In the genomic region with DNA sequence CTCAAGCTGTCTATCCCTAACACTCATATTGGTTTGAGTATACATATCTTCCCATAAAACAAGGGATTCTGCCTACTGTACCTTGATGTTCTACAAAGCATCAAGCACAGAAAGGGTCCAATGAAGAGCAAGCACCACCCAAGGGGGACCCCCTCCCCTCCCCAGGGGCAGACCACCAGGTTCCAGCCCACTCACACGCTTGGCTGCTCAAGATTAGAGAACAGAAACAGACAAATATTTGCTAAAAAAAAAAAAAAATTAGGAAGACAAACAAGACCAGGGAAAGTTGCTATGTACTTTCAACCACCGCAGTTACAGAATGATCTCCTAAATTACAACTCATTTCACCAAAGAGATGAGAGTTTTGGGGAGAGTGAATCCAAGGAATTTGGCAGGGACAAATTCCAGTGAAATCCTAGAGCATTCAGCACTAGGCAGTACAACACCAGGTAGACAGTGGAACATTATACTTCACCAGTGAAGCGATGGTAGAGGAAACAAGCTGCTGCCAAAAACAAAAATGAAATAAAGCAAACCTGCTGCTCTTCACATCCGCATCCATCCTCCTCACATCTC, we compare ENCODE assay signal across 11 cellular contexts. TPM values are rescaled to one million over a fixed set of nuclear protein-coding genes. Genes with fewer than 3 reads are reported as not detected.
DNase-seq lines count a peak whose midpoint lies in the region; ATAC-seq and TF ChIP-seq lines count a peak whose summit lies in the region.
"Had no signal": no experiment of that assay in that cellular context is flagged by ENCODE, and none has a peak within 500 bp of the region (broad histone marks: within the 10 kb centered on the region; RNA-seq: fewer than 3 reads in every experiment).

No MANE protein-coding gene starts in this region.

- H3K27me3 ChIP-seq in cardiac muscle cell (no peaks in the 10 kb centered on the region), thymus (ENCODE audit: control insufficient read depth, insufficient read depth) (no peaks in the 10 kb centered on the region)

- peak overlapping the region; percentile 96 for H3K27ac ChIP-seq in cardiac muscle cell
- peak overlapping the region; percentile 69 for H3K27ac ChIP-seq in thymus (ENCODE audit: low read depth)

- H3K36me3 ChIP-seq in cardiac muscle cell: no peaks in the 10 kb centered on the region
- no peaks in the 10 kb centered on the region for H3K36me3 ChIP-seq in thymus (ENCODE audit: control insufficient read depth, insufficient read depth)

- peaks cover 91% of the 10 kb centered on the region for H3K4me1 Mint-ChIP-seq in activated T-helper 1 cell treated with anti-CD3 and anti-CD28 coated beads, Interleukin-12 subunit alpha, Interleukin-12 subunit beta, Interleukin-2, Interleukin-4 antibody, amounts not matched to agents 30 ng/mL and 10 ng/mL and 1 ng/mL, durations not matched to agents 14 hours and 24 hours and 36 hours (ENCODE audit: low read depth)

- H3K4me3 ChIP-seq in cardiac muscle cell: no peak overlapping the region
- no peak overlapping the region for H3K4me3 ChIP-seq in thymus (ENCODE audit: low read length)

- intact Hi-C loops in Right ventricle myocardium inferior (cut with DNase I): no loop called here
- intact Hi-C loops in activated T-helper 1 cell treated with anti-CD3 and anti-CD28 coated beads, Interleukin-12 subunit alpha, Interleukin-12 subunit beta, Interleukin-2, Interleukin-4 antibody, amounts not matched to agents 30 ng/mL and 10 ng/mL and 1 ng/mL, durations not matched to agents 14 hours and 24 hours and 36 hours (cut with micrococcal nuclease): no loop called here

- no peaks in the 10 kb centered on the region for H3K27me3 Mint-ChIP-seq in activated T-helper 1 cell treated with anti-CD3 and anti-CD28 coated beads, Interleukin-12 subunit alpha, Interleukin-12 subunit beta, Interleukin-2, Interleukin-4 antibody, amounts not matched to agents 30 ng/mL and 10 ng/mL and 1 ng/mL, durations not matched to agents 14 hours and 24 hours and 36 hours (ENCODE audit: insufficient read depth)
- H3K27me3 Mint-ChIP-seq: brain; CD4-positive, CD25-positive, alpha-beta regulatory T cell had no signal

- DNase-seq in cardiac muscle cell (ENCODE audit: low read depth in 1 of 2, low spot score in 1 of 2) (no peak), Right ventricle myocardium inferior (ENCODE audit: missing footprints) (no peak), NCI-H1417 (lab: John Stamatoyannopoulos, UW) (no peak), middle frontal gyrus (ENCODE audit: extremely low spot score, low spot score) (no peak)
- no peak for DNase-seq in activated T-helper 1 cell treated with anti-CD3 and anti-CD28 coated beads, Interleukin-12 subunit alpha, Interleukin-12 subunit beta, Interleukin-2, Interleukin-4 antibody, amounts not matched to agents 30 ng/mL and 10 ng/mL and 1 ng/mL, durations not matched to agents 14 hours and 24 hours and 36 hours (ENCODE audit: low spot score)
- DNase-seq: NCI-H1105 treated with DMSO at 0.1 percent for 48 hours had no signal

- TF ChIP-seq CTCF in cardiac muscle cell (IDR thresholded peaks at IDR 0.05; ENCODE audit: low read depth, low read length): no peak

- no peaks in the 10 kb centered on the region for H3K9me3 Mint-ChIP-seq in activated T-helper 1 cell treated with anti-CD3 and anti-CD28 coated beads, Interleukin-12 subunit alpha, Interleukin-12 subunit beta, Interleukin-2, Interleukin-4 antibody, amounts not matched to agents 30 ng/mL and 10 ng/mL and 1 ng/mL, durations not matched to agents 14 hours and 24 hours and 36 hours
- H3K9me3 Mint-ChIP-seq: brain had no signal

- no peaks in the 10 kb centered on the region for H3K9me3 ChIP-seq in cardiac muscle cell (ENCODE audit: low read depth)
- no peaks in the 10 kb centered on the region for H3K9me3 ChIP-seq in thymus (ENCODE audit: control insufficient read depth)

- 78% methylated on average over 4 of the region's 4 CpGs for WGBS in thymus

- H3K27ac Mint-ChIP-seq in activated T-helper 1 cell treated with anti-CD3 and anti-CD28 coated beads, Interleukin-12 subunit alpha, Interleukin-12 subunit beta, Interleukin-2, Interleukin-4 antibody, amounts not matched to agents 30 ng/mL and 10 ng/mL and 1 ng/mL, durations not matched to agents 14 hours and 24 hours and 36 hours: peak overlapping the region; percentile 50

- peak overlapping the region; percentile 59 for H3K4me3 Mint-ChIP-seq in activated T-helper 1 cell treated with anti-CD3 and anti-CD28 coated beads, Interleukin-12 subunit alpha, Interleukin-12 subunit beta, Interleukin-2, Interleukin-4 antibody, amounts not matched to agents 30 ng/mL and 10 ng/mL and 1 ng/mL, durations not matched to agents 14 hours and 24 hours and 36 hours

- no peak for ATAC-seq in Right ventricle myocardium inferior
- peak; percentile 13 for ATAC-seq in HG02798 (IDR thresholded peaks at IDR 0.05; ENCODE audit: poor library complexity, unreplicated experiment)
- ATAC-seq in HG02588 (IDR thresholded peaks at IDR 0.05; ENCODE audit: unreplicated experiment): no peak

- H3K4me1 ChIP-seq in cardiac muscle cell (ENCODE audit: low read depth): peaks cover 61% of the 10 kb centered on the region
- peaks cover 29% of the 10 kb centered on the region for H3K4me1 ChIP-seq in thymus (ENCODE audit: control insufficient read depth, insufficient read depth, low read length)

- peaks cover 9% of the 10 kb centered on the region for H3K36me3 Mint-ChIP-seq in activated T-helper 1 cell treated with anti-CD3 and anti-CD28 coated beads, Interleukin-12 subunit alpha, Interleukin-12 subunit beta, Interleukin-2, Interleukin-4 antibody, amounts not matched to agents 30 ng/mL and 10 ng/mL and 1 ng/mL, durations not matched to agents 14 hours and 24 hours and 36 hours (ENCODE audit: low read depth)
- H3K36me3 Mint-ChIP-seq: brain; CD4-positive, CD25-positive, alpha-beta regulatory T cell had no signal

RNA-seq across cellular contexts. Expression of a gene that starts 17.0 kb away (rescaled TPM):
- total RNA-seq in cardiac muscle cell: 62.9 and 72.9 TPM in 2 replicates
- polyA plus RNA-seq in cardiac muscle cell: 85.4 and 101 TPM in 2 replicates
- 45.3 TPM for total RNA-seq in Right ventricle myocardium inferior
- 33.4 and 34.8 TPM in 2 replicates for total RNA-seq in activated T-helper 1 cell treated with anti-CD3 and anti-CD28 coated beads, Interleukin-12 subunit alpha, Interleukin-12 subunit beta, Interleukin-2, Interleukin-4 antibody, amounts not matched to agents 30 ng/mL and 10 ng/mL and 1 ng/mL, durations not matched to agents 14 hours and 24 hours and 36 hours
- 41.3 TPM for polyA plus RNA-seq in thymus
